In the genomic region with DNA sequence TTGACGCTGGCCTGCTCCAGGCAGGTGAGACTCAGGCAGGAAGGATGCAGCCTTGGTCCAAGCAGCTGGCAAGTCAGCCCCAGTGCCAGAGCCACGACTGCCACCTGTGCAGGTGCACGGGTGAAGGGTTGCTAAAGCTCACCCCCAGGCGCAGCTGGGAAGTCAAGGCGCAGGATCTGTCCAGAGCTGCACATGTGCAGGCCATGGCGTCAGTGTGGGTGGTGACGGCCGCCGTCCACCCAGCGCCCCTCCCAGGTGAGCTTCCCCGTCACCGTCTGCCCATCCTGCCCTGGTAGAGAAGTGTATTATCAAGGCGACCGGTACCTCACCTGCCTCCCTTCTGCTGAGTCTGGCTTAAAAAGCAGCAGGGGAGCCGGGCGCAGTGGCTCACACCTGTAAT, we compare ENCODE assay signal across 28 cellular contexts.
"Had no signal": no experiment of that assay in that cellular context is flagged by ENCODE, and none has a peak within 500 bp of the region (broad histone marks: within the 10 kb centered on the region; RNA-seq: fewer than 3 reads in every experiment).

No MANE protein-coding gene starts in this region.

- H2AFZ ChIP-seq: hepatocyte had no signal

- H3K9me3 ChIP-seq: esophagus muscularis mucosa, gastroesophageal sphincter, heart right ventricle had no signal

- H3K27ac ChIP-seq: brain microvascular endothelial cell, coronary artery, esophagus muscularis mucosa, foreskin keratinocyte, gastroesophageal sphincter, heart right ventricle, hepatocyte had no signal

- H3K4me3 ChIP-seq: coronary artery, dorsolateral prefrontal cortex, esophagus muscularis mucosa, gastroesophageal sphincter, heart right ventricle, hepatocyte had no signal

- H3K4me1 ChIP-seq: foreskin keratinocyte had no signal

- H3K36me3 ChIP-seq: brain microvascular endothelial cell had no signal

- H3K27me3 ChIP-seq: brain microvascular endothelial cell, dorsolateral prefrontal cortex, esophagus muscularis mucosa, foreskin keratinocyte, gastroesophageal sphincter, heart right ventricle, hepatocyte had no signal

- FAIRE-seq: astrocyte, bronchial epithelial cell had no signal

- H3K4me2 ChIP-seq: hepatocyte had no signal

- DNase-seq: activated CD4-positive, alpha-beta memory T cell treated with anti-CD3 and anti-CD28 coated beads for 36 hours; activated CD4-positive, alpha-beta T cell treated with anti-CD3 and anti-CD28 coated beads for 36 hours; activated CD4-positive, alpha-beta T cell treated with anti-CD3 and anti-CD28 coated beads, Interleukin-2, amount 10 ng/mL, durations not matched to agents 24 days and 14 days; activated CD4-positive, CD25-positive, alpha-beta regulatory T cell; activated CD4-positive, CD25-positive, alpha-beta regulatory T cell treated with anti-CD3 and anti-CD28 coated beads, Interleukin-2, amount 50 U/mL, for 72 hours; activated CD8-positive, alpha-beta memory T cell treated with anti-CD3 and anti-CD28 coated beads, Interleukin-2, amount 50 U/mL, for 48 hours; activated effector memory CD4-positive, alpha-beta T cell treated with Interleukin-2 at 50 U/mL for 16 hours; activated gamma-delta T cell treated with Interleukin-2 at 50 U/mL for 16 hours; activated naive CD4-positive, alpha-beta T cell treated with anti-CD3 and anti-CD28 coated beads, Interleukin-2, amount 50 U/mL, for 16 hours; activated naive CD4-positive, alpha-beta T cell treated with Interleukin-2 at 50 U/mL for 16 hours; activated T-cell treated with anti-CD3 and anti-CD28 coated beads for 4 hours; activated T-cell treated with anti-CD3 and anti-CD28 coated beads, Interleukin-2, amount 50 U/mL, for 24 hours; amniotic stem cell; anterior cingulate cortex; brain microvascular endothelial cell; dorsolateral prefrontal cortex; effector memory CD8-positive, alpha-beta T cell; erythroblast; foreskin keratinocyte; heart right ventricle; T-helper 17 cell; T1000 had no signal

- H3K79me2 ChIP-seq: hepatocyte had no signal
